Comparison of ENCODE assay signal across 19 cellular contexts in the genomic region with DNA sequence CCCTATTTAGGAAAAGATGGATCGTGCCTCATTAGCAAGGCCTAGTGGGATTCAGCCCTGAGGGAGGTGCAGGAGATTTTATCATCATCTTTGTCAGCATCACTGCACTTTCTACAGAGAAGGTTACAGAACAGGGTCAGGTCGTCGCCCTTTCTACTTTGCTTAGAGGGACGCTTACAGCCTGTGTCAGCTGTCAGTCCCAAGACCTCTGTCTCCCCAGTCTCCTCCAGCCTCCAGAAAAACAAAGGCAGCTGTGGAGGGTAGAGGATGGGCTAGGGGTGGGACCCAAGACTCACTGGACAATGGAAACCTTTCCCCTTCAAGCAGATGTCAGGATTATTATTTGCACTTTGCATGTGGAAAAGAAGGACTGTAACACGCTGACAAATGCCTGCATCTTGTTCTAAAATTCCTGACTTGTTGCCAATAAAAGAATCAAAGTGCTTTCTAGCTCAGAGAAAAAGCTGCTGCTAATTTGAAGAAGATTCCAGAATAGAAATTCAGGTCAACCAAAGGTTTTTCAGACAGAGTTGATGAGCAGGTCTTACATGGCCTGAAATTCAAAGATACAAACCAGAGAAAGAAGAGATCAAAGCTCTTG.
A peak's percentile ranks its signal among the peaks of the same experiment; 100 is the strongest.
DNase-seq lines count a peak whose midpoint lies in the region; ATAC-seq lines count a peak whose summit lies in the region.
"Had no signal": no experiment of that assay in that cellular context is flagged by ENCODE, and none has a peak within 500 bp of the region (broad histone marks: within the 10 kb centered on the region; RNA-seq: fewer than 3 reads in every experiment).

No MANE protein-coding gene starts in this region.

- no peak for ATAC-seq in GM18907 (IDR thresholded peaks at IDR 0.05; ENCODE audit: unreplicated experiment)
- ATAC-seq: naive thymus-derived CD8-positive, alpha-beta T cell; Panc1 had no signal

- DNase-seq in AG08395 (ENCODE audit: low spot score) (peak; percentile 41), astrocyte of the hippocampus (ENCODE audit: low read depth, low spot score) (peak; percentile 44), iris pigment epithelial cell (ENCODE audit: low read depth) (peak; percentile 33), retina (peak; percentile 52), NAMALWA (ENCODE audit: low spot score) (no peak), OCI-M2 (lab: John Stamatoyannopoulos, UW; ENCODE audit: unreplicated experiment) (no peak), islet precursor cell (no peak)
- DNase-seq: activated CD8-positive, alpha-beta T cell treated with anti-CD3 and anti-CD28 coated beads for 36 hours; CD4-positive, alpha-beta T cell; colonic mucosa; DMS79 treated with DMSO at 0.1 percent for 48 hours; hippocampal formation; naive thymus-derived CD8-positive, alpha-beta T cell; NCI-H2081; NCI-H526; stimulated activated CD4-positive, alpha-beta T cell treated with anti-CD3 and anti-CD28 coated beads, Interleukin-2, amount 100 ng/mL, for 24 hours; SW 1271 had no signal

Comparison
In these comparisons a context has a peak if more than half of its experiments do, and no peak if none do; other contexts are left out.
1. DNase-seq: peak in AG08395 (single experiment), astrocyte of the hippocampus (single experiment), iris pigment epithelial cell (single experiment) and retina (single experiment); none in NAMALWA (single experiment), OCI-M2 (single experiment) and islet precursor cell (single experiment).